In genomic region chr18:69882965-69883668, GRCh38 we compare ENCODE assay signal across 13 cellular contexts.
DNase-seq lines count a peak whose midpoint lies in the region; ATAC-seq and TF ChIP-seq lines count a peak whose summit lies in the region.
"Had no signal": no experiment of that assay in that cellular context is flagged by ENCODE, and none has a peak within 500 bp of the region (broad histone marks: within the 10 kb centered on the region; RNA-seq: fewer than 3 reads in every experiment).

No MANE protein-coding gene starts in this region.

- H3K4me1 ChIP-seq in transverse colon (peaks cover 0 to 7% (median 0%) of the 10 kb centered on the region in 4 donors), Peyer's patch (no peaks in the 10 kb centered on the region)

- no peak for TF ChIP-seq EP300 in transverse colon (IDR thresholded peaks at IDR 0.05; ENCODE audit: low read depth)

- no peak for ATAC-seq in stimulated activated naive CD8-positive, alpha-beta T cell treated with anti-CD3 and anti-CD28 coated beads, Interleukin-15, Interleukin-2, amounts not matched to agents 100 U/mL and 50 U/mL, for 24 hours
- peak; percentile 30 for ATAC-seq in HG02678 (IDR thresholded peaks at IDR 0.05; ENCODE audit: unreplicated experiment)
- peak; percentile 41 for ATAC-seq in HG03571 (IDR thresholded peaks at IDR 0.05; ENCODE audit: unreplicated experiment)
- ATAC-seq in HG03159 (IDR thresholded peaks at IDR 0.05; ENCODE audit: unreplicated experiment), result no peak

- 61 to 67% methylated on average over 6 of the region's 6 CpGs for WGBS in transverse colon (ENCODE audit: low coverage in 1 of 2), 2 donors

- TF ChIP-seq POLR2A in transverse colon (IDR thresholded peaks at IDR 0.05) (no peak), Peyer's patch (IDR thresholded peaks at IDR 0.05) (no peak)

- H3K27ac Mint-ChIP-seq in stimulated activated naive CD8-positive, alpha-beta T cell treated with anti-CD3 and anti-CD28 coated beads, Interleukin-15, Interleukin-2, amounts not matched to agents 100 ng/mL and 50 ng/mL, for 24 hours, result peak overlapping the region; percentile 31

- H3K27me3 ChIP-seq in transverse colon (no peaks in the 10 kb centered on the region), Peyer's patch (no peaks in the 10 kb centered on the region)

- H3K4me1 Mint-ChIP-seq in stimulated activated naive CD8-positive, alpha-beta T cell treated with anti-CD3 and anti-CD28 coated beads, Interleukin-15, Interleukin-2, amounts not matched to agents 100 ng/mL and 50 ng/mL, for 24 hours (ENCODE audit: low read depth), result peaks cover 77% of the 10 kb centered on the region

- in situ Hi-C loops in transverse colon (cut with MboI; ENCODE audit: low pct_ligation_motif_present in 1 of 4, low pct_unique_long_range_greater_than_20kb in 1 of 4, low sequenced_read_pairs in 3 of 4), result no loop called here

- H3K27me3 Mint-ChIP-seq in stimulated activated naive CD8-positive, alpha-beta T cell treated with anti-CD3 and anti-CD28 coated beads, Interleukin-15, Interleukin-2, amounts not matched to agents 100 ng/mL and 50 ng/mL, for 24 hours, result no peaks in the 10 kb centered on the region

- H3K36me3 ChIP-seq in transverse colon (no peaks in the 10 kb centered on the region), Peyer's patch (no peaks in the 10 kb centered on the region)

- no peaks in the 10 kb centered on the region for H3K9me3 ChIP-seq in transverse colon
- no peaks in the 10 kb centered on the region for H3K9me3 ChIP-seq in Peyer's patch

- no peak for DNase-seq in stimulated activated naive CD8-positive, alpha-beta T cell treated with anti-CD3 and anti-CD28 coated beads, Interleukin-15, Interleukin-2, amounts not matched to agents 100 U/mL and 50 U/mL, for 24 hours
- DNase-seq in central memory CD4-positive, alpha-beta T cell, result no peak
- DNase-seq in transverse colon (no peak), Peyer's patch (no peak)
- DNase-seq: activated CD4-positive, alpha-beta T cell treated with anti-CD3 and anti-CD28 coated beads for 1 hour; AML-193; islet precursor cell; NCI-H1930 had no signal

- H3K4me3 ChIP-seq in transverse colon (no peak overlapping the region), Peyer's patch (no peak overlapping the region)

- H3K36me3 Mint-ChIP-seq in stimulated activated naive CD8-positive, alpha-beta T cell treated with anti-CD3 and anti-CD28 coated beads, Interleukin-15, Interleukin-2, amounts not matched to agents 100 ng/mL and 50 ng/mL, for 24 hours (ENCODE audit: low read depth), result peaks cover 56% of the 10 kb centered on the region

- intact Hi-C loops in transverse colon (cut with DNase I; ENCODE audit: low total_unique reads), result no loop called here

- H3K4me3 Mint-ChIP-seq in stimulated activated naive CD8-positive, alpha-beta T cell treated with anti-CD3 and anti-CD28 coated beads, Interleukin-15, Interleukin-2, amounts not matched to agents 100 ng/mL and 50 ng/mL, for 24 hours, result no peak overlapping the region

- peaks cover 12% of the 10 kb centered on the region for H3K9me3 Mint-ChIP-seq in stimulated activated naive CD8-positive, alpha-beta T cell treated with anti-CD3 and anti-CD28 coated beads, Interleukin-15, Interleukin-2, amounts not matched to agents 100 ng/mL and 50 ng/mL, for 24 hours

- TF ChIP-seq CTCF in transverse colon (IDR thresholded peaks at IDR 0.05) (no peak), Peyer's patch (IDR thresholded peaks at IDR 0.05) (no peak)

- H3K27ac ChIP-seq in transverse colon (peak overlapping the region in 1 of 4 donors; percentile 49), Peyer's patch (no peak overlapping the region)
- H3K27ac ChIP-seq: RWPE1 had no signal

Comparison
In these comparisons a context has a peak if more than half of its experiments do, and no peak if none do; other contexts are left out.
1. ATAC-seq: peak in HG02678 (single experiment) and HG03571 (single experiment); none in stimulated activated naive CD8-positive, alpha-beta T cell treated with anti-CD3 and anti-CD28 coated beads, Interleukin-15, Interleukin-2, amounts not matched to agents 100 U/mL and 50 U/mL, for 24 hours (single experiment) and HG03159 (single experiment).